Comparison of ENCODE assay signal across 1 cellular context in genomic region chr5:107422494-107422893, GRCh38.
TF ChIP-seq lines count a peak whose summit lies in the region.

No MANE protein-coding gene starts in this region.

TF ChIP-seq in H1, 55 proteins besides CTCF, POLR2A, EP300 and RAD21 (continued from another document):
- TF ChIP-seq, protein P1, sequence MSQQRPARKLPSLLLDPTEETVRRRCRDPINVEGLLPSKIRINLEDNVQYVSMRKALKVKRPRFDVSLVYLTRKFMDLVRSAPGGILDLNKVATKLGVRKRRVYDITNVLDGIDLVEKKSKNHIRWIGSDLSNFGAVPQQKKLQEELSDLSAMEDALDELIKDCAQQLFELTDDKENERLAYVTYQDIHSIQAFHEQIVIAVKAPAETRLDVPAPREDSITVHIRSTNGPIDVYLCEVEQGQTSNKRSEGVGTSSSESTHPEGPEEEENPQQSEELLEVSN (IDR thresholded peaks at IDR 0.05), result no peak
- no peak for TF ChIP-seq CEBPB (IDR thresholded peaks at IDR 0.05; ENCODE audit: low read depth, low read length)
